In the genomic region with DNA sequence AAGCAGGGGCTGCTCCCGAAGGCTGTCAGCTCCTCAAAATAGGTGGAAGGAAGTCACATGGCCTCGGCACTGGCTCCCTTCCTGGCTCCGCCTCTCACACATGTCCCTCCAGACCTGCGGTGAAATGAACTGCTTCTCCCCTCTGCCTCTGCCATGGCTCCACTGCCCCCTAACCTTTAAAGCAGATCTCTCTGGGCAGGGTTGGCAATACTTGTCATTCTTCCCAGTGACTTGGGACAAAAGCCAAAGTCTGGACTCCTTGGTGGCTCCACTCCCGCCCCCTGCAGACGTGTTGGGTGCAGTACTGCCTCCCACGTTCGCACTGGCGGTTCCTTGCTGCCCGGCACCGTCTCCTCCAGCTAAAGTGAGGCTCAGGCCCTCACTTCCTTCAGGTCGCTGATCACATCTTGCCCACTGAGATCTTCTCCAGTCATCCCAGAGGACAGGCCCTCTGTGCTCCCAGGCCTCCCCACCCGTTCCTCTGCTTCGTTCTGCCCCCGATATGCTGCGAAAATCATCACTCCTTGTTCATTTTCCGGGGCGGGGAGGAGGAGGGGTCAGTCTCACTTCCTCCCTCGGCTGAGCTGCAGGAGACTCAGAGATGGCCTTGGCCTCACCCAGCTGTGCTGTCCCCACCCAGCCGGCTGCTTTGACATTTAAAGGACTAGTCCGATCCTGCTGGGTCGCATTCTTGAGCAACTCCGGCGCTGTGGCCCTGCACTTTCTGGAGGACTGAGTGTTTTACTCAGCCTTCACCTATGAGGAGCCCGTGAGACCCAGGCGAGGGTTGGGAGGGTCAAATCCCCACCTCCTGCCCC, we compare ENCODE assay signal across 8 cellular contexts.
DNase-seq lines count a peak whose midpoint lies in the region; ATAC-seq, FAIRE-seq and TF ChIP-seq lines count a peak whose summit lies in the region.

No MANE protein-coding gene starts in this region.

- WGBS in heart left ventricle, 4 donors, result 1 to 37% (median 15%) methylated on average over 19 to 26 of the region's 26 CpGs

- H3K4me1 Mint-ChIP-seq in activated naive CD8-positive, alpha-beta T cell treated with anti-CD3 and anti-CD28 coated beads, Interleukin-2, amount 10 ng/mL, durations not matched to agents 7 days and 5 days, result peaks cover 14% of the 10 kb centered on the region
- H3K4me1 Mint-ChIP-seq in progenitor cell of endocrine pancreas (ENCODE audit: low read depth), result peaks cover 13% of the 10 kb centered on the region

- peak overlapping the region; percentile 87 for H3K4me3 Mint-ChIP-seq in activated naive CD8-positive, alpha-beta T cell treated with anti-CD3 and anti-CD28 coated beads, Interleukin-2, amount 10 ng/mL, durations not matched to agents 7 days and 5 days
- H3K4me3 Mint-ChIP-seq in progenitor cell of endocrine pancreas (ENCODE audit: low read depth), result peak overlapping the region; percentile 71

- H3K4me1 ChIP-seq in heart left ventricle, result peaks cover 0 to 42% (median 16%) of the 10 kb centered on the region in 12 donors

- no peak for FAIRE-seq in D721Med (lab: Jason Lieb, UNC)

- H3K9me3 Mint-ChIP-seq in activated naive CD8-positive, alpha-beta T cell treated with anti-CD3 and anti-CD28 coated beads, Interleukin-2, amount 10 ng/mL, durations not matched to agents 7 days and 5 days, result no peaks in the 10 kb centered on the region
- H3K9me3 Mint-ChIP-seq in progenitor cell of endocrine pancreas (ENCODE audit: low read depth), result peaks cover 4% of the 10 kb centered on the region

- H3K27ac Mint-ChIP-seq in activated naive CD8-positive, alpha-beta T cell treated with anti-CD3 and anti-CD28 coated beads, Interleukin-2, amount 10 ng/mL, durations not matched to agents 7 days and 5 days, result peak overlapping the region; percentile 89
- peak overlapping the region; percentile 46 for H3K27ac Mint-ChIP-seq in progenitor cell of endocrine pancreas

- H3K36me3 Mint-ChIP-seq in activated naive CD8-positive, alpha-beta T cell treated with anti-CD3 and anti-CD28 coated beads, Interleukin-2, amount 10 ng/mL, durations not matched to agents 7 days and 5 days, result no peaks in the 10 kb centered on the region
- H3K36me3 Mint-ChIP-seq in progenitor cell of endocrine pancreas (ENCODE audit: insufficient read depth), result no peaks in the 10 kb centered on the region

- ATAC-seq in GM19463 (IDR thresholded peaks at IDR 0.05; ENCODE audit: unreplicated experiment) (peak; percentile 76), HG03558 (IDR thresholded peaks at IDR 0.05; ENCODE audit: extremely low read depth, unreplicated experiment) (peak; percentile 49), heart left ventricle (peak; percentile 71 to 82 (median 76))
- ATAC-seq in activated naive CD8-positive, alpha-beta T cell treated with anti-CD3 and anti-CD28 coated beads, Interleukin-2, amount 10 ng/mL, durations not matched to agents 7 days and 5 days (ENCODE audit: low read depth), result peak; percentile 78

- peaks cover 0 to 6% (median 0%) of the 10 kb centered on the region in 12 donors for H3K9me3 ChIP-seq in heart left ventricle

- peak; percentile 31 for TF ChIP-seq CTCF in D721Med (IDR thresholded peaks at IDR 0.05; ENCODE audit: insufficient read depth, missing control alignments)
- peak; percentile 24 to 62 (median 48) for TF ChIP-seq CTCF in heart left ventricle (IDR thresholded peaks at IDR 0.05)
- peak; percentile 53 for TF ChIP-seq CTCF in progenitor cell of endocrine pancreas (IDR thresholded peaks at IDR 0.05; ENCODE audit: unreplicated experiment)

- H3K36me3 ChIP-seq in heart left ventricle, result no peaks in the 10 kb centered on the region

- H3K27me3 Mint-ChIP-seq in activated naive CD8-positive, alpha-beta T cell treated with anti-CD3 and anti-CD28 coated beads, Interleukin-2, amount 10 ng/mL, durations not matched to agents 7 days and 5 days, result no peaks in the 10 kb centered on the region
- H3K27me3 Mint-ChIP-seq in progenitor cell of endocrine pancreas, result no peaks in the 10 kb centered on the region

- H3K27ac ChIP-seq in heart left ventricle, result peak overlapping the region; percentile 80 to 96 (median 88)

- peak in 1 of 2 donors; percentile 27 for TF ChIP-seq POLR2A in heart left ventricle (IDR thresholded peaks at IDR 0.05)

- POLR2A ChIA-PET in activated naive CD8-positive, alpha-beta T cell treated with anti-CD3 and anti-CD28 coated beads, Interleukin-2, amount 10 ng/mL, durations not matched to agents 7 days and 5 days (lab: Charles Lee), result interaction anchor here (1.6 kb wide), 1 partner anchor 99 kb away, joined by 4 read pairs; no protein-coding TSS in a partner anchor

- intact Hi-C loops in heart left ventricle (cut with DNase I), result loop anchor here in 8 of 10 donors (2.0 to 10.0 kb wide), 8 partner anchors 14 to 462 kb away; a partner anchor contains a TSS

- H3K27me3 ChIP-seq in heart left ventricle, result no peaks in the 10 kb centered on the region

- peak overlapping the region in 11 of 12 donors; percentile 10 to 60 (median 46) for H3K4me3 ChIP-seq in heart left ventricle

- DNase-seq in D721Med (ENCODE audit: insufficient read length, low spot score), result no peak
- DNase-seq in RPMI8226, result peak; percentile 91
- peak; percentile 62 for DNase-seq in activated naive CD8-positive, alpha-beta T cell treated with anti-CD3 and anti-CD28 coated beads, Interleukin-2, amount 10 ng/mL, durations not matched to agents 7 days and 5 days
- peak; percentile 77 to 88 (median 83) for DNase-seq in heart left ventricle
- DNase-seq in progenitor cell of endocrine pancreas (ENCODE audit: low spot score, unreplicated experiment), result no peak
- DNase-seq in NCI-H2029 (lab: John Stamatoyannopoulos, UW), result no peak

Comparison
In these comparisons a context has a peak if more than half of its experiments do, and no peak if none do; other contexts are left out.
1. DNase-seq: peak in RPMI8226 (single experiment), activated naive CD8-positive, alpha-beta T cell treated with anti-CD3 and anti-CD28 coated beads, Interleukin-2, amount 10 ng/mL, durations not matched to agents 7 days and 5 days (single experiment) and heart left ventricle (5 of 5); none in D721Med (single experiment), progenitor cell of endocrine pancreas (single experiment) and NCI-H2029 (single experiment).
2. Peak in every context shown above with its lines, with median percentiles within 50 percentile points of each other: CTCF ChIP-seq and ATAC-seq.